ENCODE assay signal across 1 cellular context in the genomic region with DNA sequence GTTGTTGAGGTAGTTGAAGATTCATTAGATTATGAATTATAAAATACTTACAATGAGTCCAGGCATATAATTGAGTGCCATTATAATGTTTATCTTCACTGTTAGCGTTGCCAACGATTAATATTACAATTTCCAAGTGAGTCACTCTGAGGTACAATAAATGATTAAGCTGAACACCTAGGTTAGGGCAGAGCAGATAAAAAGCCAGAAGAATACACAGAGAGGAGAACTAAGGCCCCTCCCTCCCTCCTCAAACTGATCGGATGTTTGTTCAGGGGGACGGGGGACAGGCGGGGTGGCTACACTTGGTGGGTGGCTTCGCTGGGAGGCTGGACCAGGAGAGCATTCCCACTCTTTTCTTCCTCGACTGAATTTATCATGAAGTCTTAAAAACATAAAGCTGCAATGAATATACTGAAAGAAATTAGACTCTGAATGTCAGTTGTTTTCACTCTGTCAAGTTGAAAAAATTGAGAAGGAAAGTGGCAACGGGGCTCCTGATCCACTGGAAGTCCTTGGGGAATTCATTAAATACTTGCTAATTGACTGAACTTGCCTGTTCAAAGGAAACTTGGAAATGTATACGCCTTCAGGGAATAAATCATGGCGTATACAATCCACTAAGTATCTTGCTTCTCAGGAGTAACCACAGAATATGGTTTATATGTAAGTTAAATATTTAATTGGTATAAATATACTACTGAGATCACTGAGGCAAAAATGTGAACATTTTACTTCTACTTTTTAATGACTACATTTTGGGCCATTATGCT.
TF ChIP-seq lines count a peak whose summit lies in the region.

No MANE protein-coding gene starts in this region.

TF ChIP-seq in WTC11, 78 proteins besides CTCF, POLR2A, EP300 and RAD21 (continued from another document):
- TF ChIP-seq, protein P1, sequence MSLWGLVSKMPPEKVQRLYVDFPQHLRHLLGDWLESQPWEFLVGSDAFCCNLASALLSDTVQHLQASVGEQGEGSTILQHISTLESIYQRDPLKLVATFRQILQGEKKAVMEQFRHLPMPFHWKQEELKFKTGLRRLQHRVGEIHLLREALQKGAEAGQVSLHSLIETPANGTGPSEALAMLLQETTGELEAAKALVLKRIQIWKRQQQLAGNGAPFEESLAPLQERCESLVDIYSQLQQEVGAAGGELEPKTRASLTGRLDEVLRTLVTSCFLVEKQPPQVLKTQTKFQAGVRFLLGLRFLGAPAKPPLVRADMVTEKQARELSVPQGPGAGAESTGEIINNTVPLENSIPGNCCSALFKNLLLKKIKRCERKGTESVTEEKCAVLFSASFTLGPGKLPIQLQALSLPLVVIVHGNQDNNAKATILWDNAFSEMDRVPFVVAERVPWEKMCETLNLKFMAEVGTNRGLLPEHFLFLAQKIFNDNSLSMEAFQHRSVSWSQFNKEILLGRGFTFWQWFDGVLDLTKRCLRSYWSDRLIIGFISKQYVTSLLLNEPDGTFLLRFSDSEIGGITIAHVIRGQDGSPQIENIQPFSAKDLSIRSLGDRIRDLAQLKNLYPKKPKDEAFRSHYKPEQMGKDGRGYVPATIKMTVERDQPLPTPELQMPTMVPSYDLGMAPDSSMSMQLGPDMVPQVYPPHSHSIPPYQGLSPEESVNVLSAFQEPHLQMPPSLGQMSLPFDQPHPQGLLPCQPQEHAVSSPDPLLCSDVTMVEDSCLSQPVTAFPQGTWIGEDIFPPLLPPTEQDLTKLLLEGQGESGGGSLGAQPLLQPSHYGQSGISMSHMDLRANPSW (CRISPR knock-in tag; conservative IDR thresholded peaks at IDR 0.05; ENCODE audit: low read depth), result no peak
- TF ChIP-seq USF1 (CRISPR knock-in tag; IDR thresholded peaks at IDR 0.05), result no peak
- no peak for TF ChIP-seq ZNF317 (CRISPR knock-in tag; IDR thresholded peaks at IDR 0.05; ENCODE audit: borderline replicate concordance, low read depth)
- TF ChIP-seq ATF3 (CRISPR knock-in tag; conservative IDR thresholded peaks at IDR 0.05), result no peak
- no peak for TF ChIP-seq ZNF423 (CRISPR knock-in tag; IDR thresholded peaks at IDR 0.05)
